Comparison of ENCODE assay signal across 8 cellular contexts in the genomic region with DNA sequence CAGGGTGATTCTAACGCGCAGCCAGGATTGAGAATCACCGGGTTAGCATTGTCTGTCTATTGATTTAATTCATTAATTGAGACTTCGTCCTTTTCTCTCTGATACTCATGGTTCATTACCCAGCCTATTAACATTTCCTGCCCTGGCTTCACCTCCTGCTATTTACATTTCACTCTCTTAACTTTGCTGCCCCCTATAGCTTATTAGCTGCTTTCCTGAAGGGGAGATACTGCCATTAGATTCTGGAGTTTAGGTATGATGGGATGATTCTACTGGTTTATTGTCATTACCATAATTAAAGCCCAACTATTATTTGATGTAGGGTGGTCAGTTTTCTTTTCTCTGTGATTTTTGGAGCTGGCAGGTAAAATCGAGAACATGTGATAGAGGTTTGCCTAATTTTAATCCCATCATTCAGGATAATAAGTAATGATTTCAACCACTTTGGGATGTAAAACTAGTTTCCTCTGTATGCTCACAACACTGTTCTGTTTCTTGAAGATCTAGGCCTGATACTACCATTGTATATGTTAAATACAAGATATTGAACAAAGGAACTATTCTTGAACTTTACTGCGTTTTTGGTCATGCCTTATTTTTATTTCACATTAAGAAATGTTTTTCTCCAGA. TPM values are rescaled to one million over a fixed set of nuclear protein-coding genes. Genes with fewer than 3 reads are reported as not detected.
DNase-seq lines count a peak whose midpoint lies in the region; ATAC-seq and TF ChIP-seq lines count a peak whose summit lies in the region.

No MANE protein-coding gene starts in this region.

- H3K27me3 ChIP-seq in CD4-positive, alpha-beta memory T cell (ENCODE audit: insufficient read depth, low read length): no peaks in the 10 kb centered on the region
- no peaks in the 10 kb centered on the region for H3K27me3 ChIP-seq in upper lobe of left lung

- DNase-seq in CD4-positive, alpha-beta memory T cell: peak in 4 of 5 donors; percentile 57 to 70 (median 64)
- DNase-seq in NCI-H526 (lab: John Stamatoyannopoulos, UW) (peak; percentile 62 to 66), amniotic epithelial cell (ENCODE audit: low read depth) (peak; percentile 59), iris pigment epithelial cell (ENCODE audit: low read depth) (peak; percentile 44), upper lobe of left lung (no peak)
- DNase-seq in activated effector memory CD4-positive, alpha-beta T cell treated with Interleukin-2 at 50 U/mL for 16 hours: no peak

- 28 to 35% methylated on average over 6 of the region's 6 CpGs for WGBS in upper lobe of left lung, 2 donors

- H3K4me1 ChIP-seq in CD4-positive, alpha-beta memory T cell (ENCODE audit: insufficient read depth, low read length): peaks cover 87% of the 10 kb centered on the region
- H3K4me1 ChIP-seq in upper lobe of left lung: peaks cover 58 to 79% (median 60%) of the 10 kb centered on the region in 4 donors

- no peak for TF ChIP-seq POLR2A in upper lobe of left lung (IDR thresholded peaks at IDR 0.05)

- TF ChIP-seq EP300 in upper lobe of left lung (IDR thresholded peaks at IDR 0.05): no peak

- ATAC-seq in GM19035 (IDR thresholded peaks at IDR 0.05; ENCODE audit: unreplicated experiment) (peak; percentile 53), HG03442 (IDR thresholded peaks at IDR 0.05; ENCODE audit: unreplicated experiment) (peak; percentile 68), upper lobe of left lung (ENCODE audit: low FRiP score in 2 of 2) (peak; percentile 30 to 68)

- H3K4me1 Mint-ChIP-seq in CD4-positive, alpha-beta memory T cell: peaks cover 66 to 91% (median 81%) of the 10 kb centered on the region in 4 donors

- peaks cover 0 to 2% of the 10 kb centered on the region in 2 donors for H3K36me3 Mint-ChIP-seq in CD4-positive, alpha-beta memory T cell

- H3K4me3 ChIP-seq in CD4-positive, alpha-beta memory T cell (ENCODE audit: low read length in 2 of 2): no peak overlapping the region
- peak overlapping the region in 1 of 4 donors; percentile 14 for H3K4me3 ChIP-seq in upper lobe of left lung

- POLR2A ChIA-PET in CD4-positive, alpha-beta memory T cell (lab: Charles Lee; ENCODE audit: partially characterized antibody): interaction anchor here (1.4 to 3.3 kb wide), 3 partner anchors 35 to 256 kb away, joined by 5 to 17 read pairs (median 7); partner anchors contain the start of genes DTL and INTS7

- H3K9me3 Mint-ChIP-seq in CD4-positive, alpha-beta memory T cell: no peaks in the 10 kb centered on the region

- peak overlapping the region; percentile 27 to 70 (median 60) for H3K4me3 Mint-ChIP-seq in CD4-positive, alpha-beta memory T cell

- TF ChIP-seq CTCF in upper lobe of left lung (IDR thresholded peaks at IDR 0.05): peak; percentile 51 to 74 (median 60)

- H3K27ac Mint-ChIP-seq in CD4-positive, alpha-beta memory T cell: peak overlapping the region in 4 of 7 donors; percentile 0 to 54 (median 16)

- H3K36me3 ChIP-seq in CD4-positive, alpha-beta memory T cell (ENCODE audit: insufficient read depth, low read length): no peaks in the 10 kb centered on the region
- no peaks in the 10 kb centered on the region for H3K36me3 ChIP-seq in upper lobe of left lung

- H3K27me3 Mint-ChIP-seq in CD4-positive, alpha-beta memory T cell: no peaks in the 10 kb centered on the region

- CTCF ChIA-PET in CD4-positive, alpha-beta memory T cell (lab: Charles Lee; ENCODE audit: partially characterized antibody): interaction anchor here (0.7 to 9.0 kb wide), 24 partner anchors 13 to 611 kb away, joined by 3 to 162 read pairs (median 4); partner anchors contain the start of genes DTL and INTS7

- no peaks in the 10 kb centered on the region for H3K9me3 ChIP-seq in CD4-positive, alpha-beta memory T cell (ENCODE audit: control insufficient read depth in 1 of 2, low read length in 2 of 2)
- no peaks in the 10 kb centered on the region for H3K9me3 ChIP-seq in upper lobe of left lung

- intact Hi-C loops in CD4-positive, alpha-beta memory T cell (cut with micrococcal nuclease): loop anchor here (1.0 to 10.0 kb wide), 5 partner anchors 75 to 229 kb away; no protein-coding TSS in a partner anchor

- H3K27ac ChIP-seq in CD4-positive, alpha-beta memory T cell (ENCODE audit: low read depth, low read length): no peak overlapping the region
- peak overlapping the region in 2 of 4 donors; percentile 3 to 53 for H3K27ac ChIP-seq in upper lobe of left lung

RNA-seq across cellular contexts. Expression of gene PPP2R5A, which starts 6.4 kb away (rescaled TPM):
- 10 to 100 TPM; 53.8 to 55.0 TPM for total RNA-seq in CD4-positive, alpha-beta memory T cell
- polyA plus RNA-seq in CD4-positive, alpha-beta memory T cell: 10 to 100 TPM; 37.9 to 43.0 TPM
- total RNA-seq in upper lobe of left lung: 100 to 1,000 TPM in 1 of 6 donors, 10 to 100 TPM in 5; 71.2 to 130 (median 88.5) TPM

Comparison
In these comparisons a context has a peak if more than half of its experiments do, and no peak if none do; other contexts are left out.
1. DNase-seq: peak in CD4-positive, alpha-beta memory T cell (4 of 5), NCI-H526 (2 of 2), amniotic epithelial cell (single experiment) and iris pigment epithelial cell (single experiment); none in upper lobe of left lung (0 of 2) and activated effector memory CD4-positive, alpha-beta T cell treated with Interleukin-2 at 50 U/mL for 16 hours (single experiment).
2. Peak in every context shown above with its lines, with median percentiles within 50 percentile points of each other: ATAC-seq.